ENCODE assay signal across 24 cellular contexts in the genomic region with DNA sequence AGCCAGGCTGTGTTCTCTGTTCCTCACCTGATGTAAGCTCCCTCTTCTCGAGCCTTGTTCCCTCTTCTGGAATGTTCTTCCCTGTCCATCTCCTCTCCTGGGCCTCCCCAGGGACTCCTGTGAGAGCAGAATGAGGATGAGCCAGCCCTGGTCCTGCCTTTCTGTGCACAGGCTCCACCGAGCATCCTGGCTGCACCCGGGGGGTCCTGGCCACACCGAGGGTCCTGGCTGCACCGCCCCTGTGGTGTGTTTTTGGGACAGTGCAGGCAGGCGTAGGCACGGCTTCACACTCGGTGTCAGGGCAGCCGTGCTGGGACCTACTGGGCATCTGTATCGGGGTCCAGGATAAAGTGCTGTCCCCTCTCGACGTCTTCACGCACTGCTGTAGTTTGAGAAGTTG. TPM values are rescaled to one million over a fixed set of nuclear protein-coding genes. Genes with fewer than 3 reads are reported as not detected.
"Had no signal": no experiment of that assay in that cellular context is flagged by ENCODE, and none has a peak within 500 bp of the region (broad histone marks: within the 10 kb centered on the region; RNA-seq: fewer than 3 reads in every experiment).

No MANE protein-coding gene starts in this region.

- H3K27ac Mint-ChIP-seq: activated B cell treated with CpG ODN at 0.5 μM for 24 hours; activated CD4-positive, alpha-beta memory T cell treated with anti-CD3 and anti-CD28 coated beads for 36 hours; activated CD8-positive, alpha-beta memory T cell treated with anti-CD3 and anti-CD28 coated beads, Interleukin-2, amount 10 ng/mL, durations not matched to agents 7 days and 5 days; activated naive CD8-positive, alpha-beta T cell treated with anti-CD3 and anti-CD28 coated beads for 36 hours; T-cell; type B pancreatic cell had no signal

- H3K9me3 Mint-ChIP-seq: activated B cell treated with CpG ODN at 0.5 μM for 24 hours; activated CD4-positive, alpha-beta memory T cell treated with anti-CD3 and anti-CD28 coated beads for 36 hours; activated naive CD8-positive, alpha-beta T cell treated with anti-CD3 and anti-CD28 coated beads for 36 hours; central memory CD8-positive, alpha-beta T cell; effector memory CD8-positive, alpha-beta T cell; naive B cell; T-cell had no signal

- H3K27me3 Mint-ChIP-seq: activated B cell treated with CpG ODN at 0.5 μM for 24 hours; activated CD4-positive, alpha-beta memory T cell treated with anti-CD3 and anti-CD28 coated beads for 36 hours; activated CD8-positive, alpha-beta memory T cell treated with anti-CD3 and anti-CD28 coated beads, Interleukin-2, amount 10 ng/mL, durations not matched to agents 7 days and 5 days; activated naive CD8-positive, alpha-beta T cell treated with anti-CD3 and anti-CD28 coated beads for 36 hours; central memory CD8-positive, alpha-beta T cell; effector memory CD8-positive, alpha-beta T cell; naive B cell; T-cell; type B pancreatic cell had no signal

- H3K4me3 Mint-ChIP-seq: activated B cell treated with CpG ODN at 0.5 μM for 24 hours; activated CD4-positive, alpha-beta memory T cell treated with anti-CD3 and anti-CD28 coated beads for 36 hours; activated CD8-positive, alpha-beta memory T cell treated with anti-CD3 and anti-CD28 coated beads, Interleukin-2, amount 10 ng/mL, durations not matched to agents 7 days and 5 days; activated naive CD8-positive, alpha-beta T cell treated with anti-CD3 and anti-CD28 coated beads for 36 hours; central memory CD8-positive, alpha-beta T cell; effector memory CD8-positive, alpha-beta T cell; naive B cell; T-cell; type B pancreatic cell had no signal

- ATAC-seq: effector memory CD8-positive, alpha-beta T cell; gastroesophageal sphincter; right cardiac atrium; T-cell had no signal

- DNase-seq: activated B cell treated with CpG ODN at 0.5 μM for 24 hours; activated CD4-positive, alpha-beta memory T cell treated with anti-CD3 and anti-CD28 coated beads for 36 hours; activated CD4-positive, alpha-beta T cell treated with anti-CD3 and anti-CD28 coated beads for 4 hours; activated CD8-positive, alpha-beta memory T cell treated with anti-CD3 and anti-CD28 coated beads, Interleukin-2, amount 10 ng/mL, durations not matched to agents 7 days and 5 days; activated naive CD8-positive, alpha-beta T cell treated with anti-CD3 and anti-CD28 coated beads for 36 hours; amniotic stem cell; dorsolateral prefrontal cortex; effector memory CD8-positive, alpha-beta T cell; esophagus squamous epithelium; head of caudate nucleus; left colon; mesendoderm; naive B cell; stimulated activated CD4-positive, alpha-beta T cell treated with anti-CD3 and anti-CD28 coated beads, Interleukin-4, amount 100 ng/mL, for 4 hours; stomach; T-cell; T-helper 9 cell had no signal

RNA-seq across cellular contexts. Expression of a gene that starts 18.3 kb away (rescaled TPM):
- total RNA-seq: breast epithelium, gastroesophageal sphincter, lower leg skin, pulmonary artery endothelial cell, stomach had no signal

RNA-seq across cellular contexts. Expression of a gene that starts 25.3 kb away (rescaled TPM):
- total RNA-seq: esophagus squamous epithelium, gastroesophageal sphincter, lower leg skin, pulmonary artery endothelial cell had no signal

RNA-seq across cellular contexts. Expression of a gene that starts 50.6 kb away (rescaled TPM):
- total RNA-seq: activated B cell treated with CpG ODN at 0.5 μM for 24 hours; activated CD4-positive, alpha-beta memory T cell treated with anti-CD3 and anti-CD28 coated beads for 36 hours; activated naive CD8-positive, alpha-beta T cell treated with anti-CD3 and anti-CD28 coated beads for 36 hours; pulmonary artery endothelial cell had no signal
